ENCODE assay signal across 8 cellular contexts in genomic region chr7:24819916-24820689, GRCh38.
A peak's percentile ranks its signal among the peaks of the same experiment; 100 is the strongest.
DNase-seq lines count a peak whose midpoint lies in the region; ATAC-seq, FAIRE-seq and TF ChIP-seq lines count a peak whose summit lies in the region.

No MANE protein-coding gene starts in this region.

- FAIRE-seq in D721Med (lab: Jason Lieb, UNC) = no peak

- H3K9me3 ChIP-seq in NT2/D1 (ENCODE audit: insufficient read depth, low read length) = no peaks in the 10 kb centered on the region
- H3K9me3 ChIP-seq in naive thymus-derived CD4-positive, alpha-beta T cell (ENCODE audit: control insufficient read depth in 2 of 3, low read length in 3 of 3) = no peaks in the 10 kb centered on the region

- no peak overlapping the region for H3K9ac ChIP-seq in NT2/D1 (ENCODE audit: insufficient read length, low read depth)

- peak; percentile 95 for TF ChIP-seq CTCF in D721Med (IDR thresholded peaks at IDR 0.05; ENCODE audit: insufficient read depth, missing control alignments)

- ATAC-seq in GM21447 (IDR thresholded peaks at IDR 0.05; ENCODE audit: unreplicated experiment) = peak; percentile 64
- peak; percentile 58 for ATAC-seq in naive thymus-derived CD4-positive, alpha-beta T cell
- ATAC-seq in stimulated activated effector memory CD8-positive, alpha-beta T cell treated with anti-CD3 and anti-CD28 coated beads, Interleukin-12 subunit alpha, Interleukin-12 subunit beta, amount 100 ng/mL, for 72 hours = peak; percentile 46

- H3K27ac Mint-ChIP-seq in naive thymus-derived CD4-positive, alpha-beta T cell = peak overlapping the region; percentile 91 to 99 (median 94)
- peak overlapping the region; percentile 94 for H3K27ac Mint-ChIP-seq in stimulated activated effector memory CD8-positive, alpha-beta T cell treated with anti-CD3 and anti-CD28 coated beads, Interleukin-12 subunit alpha, Interleukin-12 subunit beta, amount 100 ng/mL, for 72 hours

- peaks cover 2% of the 10 kb centered on the region for H3K4me1 ChIP-seq in NT2/D1 (ENCODE audit: insufficient read depth, insufficient read length)
- H3K4me1 ChIP-seq in naive thymus-derived CD4-positive, alpha-beta T cell (ENCODE audit: control insufficient read depth in 2 of 2, insufficient read depth in 2 of 2, low read length in 2 of 2) = peaks cover 27 to 28% of the 10 kb centered on the region in 2 donors

- H3K4me3 Mint-ChIP-seq in naive thymus-derived CD4-positive, alpha-beta T cell = peak overlapping the region; percentile 70 to 93 (median 83)
- H3K4me3 Mint-ChIP-seq in stimulated activated effector memory CD8-positive, alpha-beta T cell treated with anti-CD3 and anti-CD28 coated beads, Interleukin-12 subunit alpha, Interleukin-12 subunit beta, amount 100 ng/mL, for 72 hours = peak overlapping the region; percentile 58

- DNase-seq in D721Med (ENCODE audit: insufficient read length, low spot score) = peak; percentile 42
- peak in 74 of 76 experiments; percentile 37 to 92 (median 80) for DNase-seq in HUDEP-2 (lab: John Stamatoyannopoulos, UW; ENCODE audit: unreplicated experiment in 76 of 76)
- DNase-seq in NT2/D1 (ENCODE audit: low read depth, low spot score) = peak; percentile 92
- DNase-seq in activated CD8-positive, alpha-beta memory T cell treated with anti-CD3 and anti-CD28 coated beads, Interleukin-2, amount 50 U/mL, for 24 hours (ENCODE audit: extremely low read depth) = peak; percentile 57
- peak; percentile 79 for DNase-seq in epidermal melanocyte (ENCODE audit: insufficient read length, low spot score)
- peak; percentile 33 to 72 (median 68) for DNase-seq in naive thymus-derived CD4-positive, alpha-beta T cell
- DNase-seq in stimulated activated effector memory CD8-positive, alpha-beta T cell treated with anti-CD3 and anti-CD28 coated beads, Interleukin-12 subunit alpha, Interleukin-12 subunit beta, amount 100 ng/mL, for 72 hours (ENCODE audit: low spot score in 2 of 2) = peak; percentile 68 to 89

- no peaks in the 10 kb centered on the region for H3K27me3 Mint-ChIP-seq in naive thymus-derived CD4-positive, alpha-beta T cell

- H3K36me3 Mint-ChIP-seq in naive thymus-derived CD4-positive, alpha-beta T cell = peaks cover 0 to 39% (median 4%) of the 10 kb centered on the region in 5 donors
- peaks cover 92% of the 10 kb centered on the region for H3K36me3 Mint-ChIP-seq in stimulated activated effector memory CD8-positive, alpha-beta T cell treated with anti-CD3 and anti-CD28 coated beads, Interleukin-12 subunit alpha, Interleukin-12 subunit beta, amount 100 ng/mL, for 72 hours

- no peak overlapping the region for H3K4me3 ChIP-seq in NT2/D1 (ENCODE audit: insufficient read length, low read depth)
- H3K4me3 ChIP-seq in naive thymus-derived CD4-positive, alpha-beta T cell (ENCODE audit: low read length) = peak overlapping the region; percentile 24

- CTCF ChIA-PET in naive thymus-derived CD4-positive, alpha-beta T cell (lab: Charles Lee) = interaction anchor here (0.6 to 3.7 kb wide), 15 partner anchors 8 to 283 kb away, joined by 3 to 56 read pairs (median 5); partner anchors contain the start of gene OSBPL3

- H3K27ac ChIP-seq in naive thymus-derived CD4-positive, alpha-beta T cell (ENCODE audit: low read depth, low read length) = peak overlapping the region; percentile 70

- peaks cover 13 to 47% (median 45%) of the 10 kb centered on the region in 7 donors for H3K4me1 Mint-ChIP-seq in naive thymus-derived CD4-positive, alpha-beta T cell
- H3K4me1 Mint-ChIP-seq in stimulated activated effector memory CD8-positive, alpha-beta T cell treated with anti-CD3 and anti-CD28 coated beads, Interleukin-12 subunit alpha, Interleukin-12 subunit beta, amount 100 ng/mL, for 72 hours = peaks cover 44% of the 10 kb centered on the region

- H3K9me3 Mint-ChIP-seq in naive thymus-derived CD4-positive, alpha-beta T cell = no peaks in the 10 kb centered on the region
- H3K9me3 Mint-ChIP-seq in stimulated activated effector memory CD8-positive, alpha-beta T cell treated with anti-CD3 and anti-CD28 coated beads, Interleukin-12 subunit alpha, Interleukin-12 subunit beta, amount 100 ng/mL, for 72 hours = no peaks in the 10 kb centered on the region

- POLR2A ChIA-PET in naive thymus-derived CD4-positive, alpha-beta T cell (lab: Charles Lee) = interaction anchor here (0.6 to 4.0 kb wide), 9 partner anchors 15 to 306 kb away, joined by 3 to 25 read pairs (median 5); partner anchors contain the start of gene OSBPL3

- H3K36me3 ChIP-seq in NT2/D1 (ENCODE audit: insufficient read depth, insufficient read length, low read length) = peaks cover 26% of the 10 kb centered on the region
- H3K36me3 ChIP-seq in naive thymus-derived CD4-positive, alpha-beta T cell (ENCODE audit: control insufficient read depth in 2 of 3, insufficient read depth in 3 of 3, low read length in 3 of 3) = peaks cover 0 to 5% (median 3%) of the 10 kb centered on the region in 3 experiments

- intact Hi-C loops in naive thymus-derived CD4-positive, alpha-beta T cell (cut with micrococcal nuclease) = loop anchor here (1.0 to 10.0 kb wide), 10 partner anchors 17 to 341 kb away; partner anchors contain the start of genes PALS2 (in 2 of the 2) and CYCS (in 1 of the 2)

- no peaks in the 10 kb centered on the region for H3K27me3 ChIP-seq in NT2/D1 (ENCODE audit: insufficient read depth, insufficient read length)
- no peaks in the 10 kb centered on the region for H3K27me3 ChIP-seq in naive thymus-derived CD4-positive, alpha-beta T cell (ENCODE audit: control insufficient read depth in 2 of 2, insufficient read depth in 2 of 2, low read length in 2 of 2)

Comparison
In these comparisons a context has a peak if more than half of its experiments do, and no peak if none do; other contexts are left out.
1. DNase-seq: peak in every context shown above with its lines; median percentile 92 in NT2/D1; 80 in HUDEP-2; 79 in epidermal melanocyte; 78 in stimulated activated effector memory CD8-positive, alpha-beta T cell treated with anti-CD3 and anti-CD28 coated beads, Interleukin-12 subunit alpha, Interleukin-12 subunit beta, amount 100 ng/mL, for 72 hours; 68 in naive thymus-derived CD4-positive, alpha-beta T cell; 57 in activated CD8-positive, alpha-beta memory T cell treated with anti-CD3 and anti-CD28 coated beads, Interleukin-2, amount 50 U/mL, for 24 hours; 42 in D721Med.